ENCODE assay signal across 8 cellular contexts in the genomic region with DNA sequence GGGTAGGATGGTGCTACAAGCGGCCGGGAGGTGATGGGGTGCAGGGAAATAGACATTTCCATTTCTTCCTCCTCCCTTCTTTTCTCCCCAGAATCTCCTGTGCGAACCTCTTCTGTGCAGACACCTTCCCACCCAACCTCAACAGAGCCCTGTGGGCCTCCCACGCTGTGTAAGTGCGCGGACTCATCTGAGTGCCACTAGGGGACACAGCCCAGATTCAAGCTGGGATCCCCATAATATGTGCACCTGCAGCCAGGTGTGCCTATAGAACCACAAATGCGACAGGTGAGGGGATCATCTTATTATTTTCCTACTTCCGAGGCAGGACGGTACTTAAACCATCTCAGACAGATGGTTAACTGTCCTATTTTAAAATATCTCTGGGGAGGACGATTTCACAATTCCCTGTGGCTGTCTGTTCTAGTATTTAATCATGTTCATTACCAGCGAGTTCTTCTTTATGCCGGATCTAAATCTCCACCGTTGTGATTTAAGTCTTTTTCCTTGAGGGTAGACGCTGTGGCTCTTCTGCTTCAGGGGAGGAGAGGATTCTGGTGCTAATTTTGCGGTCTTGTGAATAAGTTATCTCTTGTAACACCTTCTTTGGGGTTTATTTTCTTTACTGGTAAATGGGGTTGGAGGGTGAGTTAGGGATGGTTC. TPM values are rescaled to one million over a fixed set of nuclear protein-coding genes. Genes with fewer than 3 reads are reported as not detected.
DNase-seq lines count a peak whose midpoint lies in the region; ATAC-seq and TF ChIP-seq lines count a peak whose summit lies in the region.

No MANE protein-coding gene starts in this region.

- H3K9me3 Mint-ChIP-seq in mesothelial cell of epicardium = no peaks in the 10 kb centered on the region

- peaks cover 18% of the 10 kb centered on the region for H3K4me1 Mint-ChIP-seq in mesothelial cell of epicardium

- H3K9ac ChIP-seq in IMR-90 (ENCODE audit: low read depth, low read length) = peak overlapping the region; percentile 36

- in situ Hi-C loops in IMR-90 (cut with MboI; ENCODE audit: low sequenced_read_pairs) = no loop called here

- H3K14ac ChIP-seq in IMR-90 (replicated peaks; ENCODE audit: low read depth, low read length) = no peak overlapping the region

- dilution Hi-C loops in IMR-90 (cut with HindIII; ENCODE audit: low sequenced_read_pairs, unreplicated experiment) = no loop called here

- no peaks in the 10 kb centered on the region for H3K36me3 ChIP-seq in A673 (ENCODE audit: insufficient read depth, low read length, poor library complexity, severe bottlenecking)
- H3K36me3 ChIP-seq in IMR-90 (ENCODE audit: control insufficient read depth, insufficient read depth, low read length) = no peaks in the 10 kb centered on the region

- H3K4ac ChIP-seq in IMR-90 (ENCODE audit: low read depth, low read length) = peak overlapping the region; percentile 36; the same call in 1 of the 2 replicates

- no peaks in the 10 kb centered on the region for H3K79me1 ChIP-seq in IMR-90 (ENCODE audit: low read depth in 1 of 2, low read length in 2 of 2)

- H4K91ac ChIP-seq in IMR-90 (ENCODE audit: insufficient read depth, low read depth, low read length) = no peak overlapping the region

- H3K27ac ChIP-seq in A673 (ENCODE audit: low read depth, low read length, poor library complexity, severe bottlenecking) (no peak overlapping the region), IMR-90 (ENCODE audit: insufficient read depth, low read length) (no peak overlapping the region), angular gyrus (ENCODE audit: low read depth, low read length) (peak overlapping the region; percentile 32)

- TF ChIP-seq RAD21 in IMR-90 (IDR thresholded peaks at IDR 0.05; ENCODE audit: low read length) = no peak

- H4K8ac ChIP-seq in IMR-90 (ENCODE audit: low read depth in 2 of 2, low read length in 2 of 2) = peak overlapping the region; percentile 77 to 84

- no peak overlapping the region for H3K56ac ChIP-seq in IMR-90 (ENCODE audit: extremely low read depth, insufficient read depth, low read length)

- peak overlapping the region; percentile 63 for H3K4me3 Mint-ChIP-seq in mesothelial cell of epicardium

- peak overlapping the region; percentile 80 for H3K4me2 ChIP-seq in IMR-90 (ENCODE audit: low read depth, low read length)

- no TSS peak for BruUV-seq in A673 (replicated peaks; lab: Mats Ljungman, UMichigan)
- no TSS peak for BruUV-seq in IMR-90 (replicated peaks; lab: Mats Ljungman, UMichigan)

- 60% methylated on average over 3 of the region's 15 CpGs; no CpG with 5 or more reads in 1 of the 2 experiments for WGBS in IMR-90 (ENCODE audit: extremely low coverage in 2 of 2, insufficient read length in 1 of 2), 2 experiments

- no peak overlapping the region for H3K23ac ChIP-seq in IMR-90 (ENCODE audit: low read depth, low read length)

- H2BK20ac ChIP-seq in IMR-90 (ENCODE audit: low read depth, low read length) = no peak overlapping the region

- H3K9me3 ChIP-seq in A673 (ENCODE audit: low read depth, low read length, poor library complexity, severe bottlenecking) = no peaks in the 10 kb centered on the region
- H3K9me3 ChIP-seq in IMR-90 (ENCODE audit: control insufficient read depth, insufficient read depth, low read length) = no peaks in the 10 kb centered on the region

- TF ChIP-seq POLR2A in IMR-90 (IDR thresholded peaks at IDR 0.05; ENCODE audit: low read depth, low read length) = no peak

- H3K27me3 Mint-ChIP-seq in mesothelial cell of epicardium (ENCODE audit: low read depth) = peaks cover 15% of the 10 kb centered on the region

- H3K27me3 ChIP-seq in A673 (replicated peaks; ENCODE audit: insufficient read depth, low read depth, low read length, poor library complexity) = peaks cover 40% of the 10 kb centered on the region
- peaks cover 41% of the 10 kb centered on the region for H3K27me3 ChIP-seq in IMR-90 (ENCODE audit: control insufficient read depth, insufficient read depth, low read length)

- H3K4me3 ChIP-seq in A673 (ENCODE audit: low read depth, low read length, poor library complexity, severe bottlenecking) (peak overlapping the region; percentile 13), IMR-90 (ENCODE audit: insufficient read depth, low read depth, low read length) (no peak overlapping the region)

- H2AFZ ChIP-seq in IMR-90 (replicated peaks; ENCODE audit: low read length, poor library complexity) = peak overlapping the region; percentile 86

- DNase-seq in A673 (ENCODE audit: low spot score) (no peak), IMR-90 (no peak), mesothelial cell of epicardium (ENCODE audit: low spot score in 2 of 2, unreplicated experiment in 2 of 2) (no peak), foreskin melanocyte (no peak)
- DNase-seq in stimulated activated CD4-positive, alpha-beta T cell treated with anti-CD3 and anti-CD28 coated beads, Interleukin-4, amount 100 ng/mL, for 24 hours = no peak

- no peak overlapping the region; the same call in 1 of the 2 replicates for H2AK5ac ChIP-seq in IMR-90 (ENCODE audit: low read depth, low read length)

- H4K5ac ChIP-seq in IMR-90 (ENCODE audit: low read depth, low read length) = peak overlapping the region; percentile 20; the same call in 1 of the 2 replicates

- H3K4me1 ChIP-seq in A673 (ENCODE audit: insufficient read depth, low read length, poor library complexity, severe bottlenecking) (peaks cover 11% of the 10 kb centered on the region), IMR-90 (ENCODE audit: control insufficient read depth, insufficient read depth, low read length) (no peaks in the 10 kb centered on the region)

- TF ChIP-seq CTCF in A673 (conservative IDR thresholded peaks at IDR 0.05; ENCODE audit: low read depth, low read length) (no peak), IMR-90 (conservative IDR thresholded peaks at IDR 0.05; ENCODE audit: low read depth, low read length) (no peak), mesothelial cell of epicardium (IDR thresholded peaks at IDR 0.05; ENCODE audit: unreplicated experiment) (no peak)

- H3K18ac ChIP-seq in IMR-90 (ENCODE audit: low read depth, low read length) = no peak overlapping the region

- ATAC-seq in IMR-90 (ENCODE audit: low read depth) (no peak), HG03196 (IDR thresholded peaks at IDR 0.05; ENCODE audit: unreplicated experiment) (no peak), GM18511 (IDR thresholded peaks at IDR 0.05; ENCODE audit: unreplicated experiment) (no peak)

- no peaks in the 10 kb centered on the region for H4K20me1 ChIP-seq in IMR-90 (ENCODE audit: insufficient read depth, low read length)

- H3K36me3 Mint-ChIP-seq in mesothelial cell of epicardium = no peaks in the 10 kb centered on the region

- peak overlapping the region; percentile 73; the same call in 1 of the 2 replicates for H2BK120ac ChIP-seq in IMR-90 (ENCODE audit: low read depth, low read length)

- intact Hi-C loops in A673 (cut with micrococcal nuclease; ENCODE audit: unreplicated experiment) (loop anchor here (10.0 kb wide), 1 partner anchor 241 kb away; no protein-coding TSS in a partner anchor), IMR-90 (cut with micrococcal nuclease) (loop anchor here (1.0 kb wide), 1 partner anchor 239 kb away; no protein-coding TSS in a partner anchor)

- H2BK5ac ChIP-seq in IMR-90 (ENCODE audit: low read depth, low read length, poor library complexity, severe bottlenecking) = no peak overlapping the region

- CTCF ChIA-PET in A673 (lab: Charles Lee) (no interaction called here), IMR-90 (lab: Yijun Ruan, JAX) (interaction anchor here (0.6 kb wide), 2 partner anchors 37 to 58 kb away, joined by 3 read pairs; no protein-coding TSS in a partner anchor)

- no peak overlapping the region for H3K27ac Mint-ChIP-seq in mesothelial cell of epicardium

- no peak overlapping the region; the same call in 2 of the 3 replicates for H2BK15ac ChIP-seq in IMR-90 (ENCODE audit: low read depth, low read length)

- H3K9me1 ChIP-seq in IMR-90 (ENCODE audit: insufficient read depth, low read length) = no peaks in the 10 kb centered on the region

- POLR2A ChIA-PET in A673 (lab: Charles Lee; ENCODE audit: low non-redundant PET) (no interaction called here), IMR-90 (lab: Charles Lee; ENCODE audit: unreplicated experiment) (no interaction called here)

- no peak overlapping the region for H2AK9ac ChIP-seq in IMR-90 (replicated peaks; ENCODE audit: low read depth, low read length, poor library complexity)

TF ChIP-seq in IMR-90, 13 proteins besides CTCF, POLR2A, EP300 and RAD21:
- TF ChIP-seq CEBPB (IDR thresholded peaks at IDR 0.05; ENCODE audit: low read depth, low read length) (0 out of 2 replicates have a peak, but pooled peaks have one; percentile 17), FOS (IDR thresholded peaks at IDR 0.05; ENCODE audit: low read depth, low read length) (no peak)

RNA-seq across cellular contexts. Expression of a gene that starts 17.2 kb away (rescaled TPM):
- total RNA-seq in A673 (2021) (3.7 and 5.2 TPM in 2 replicates), IMR-90 (2012; rRNA removed) (1.6 and 1.9 TPM in 2 replicates), mesothelial cell of epicardium (29.8 to 33.6 TPM (median 31.2 TPM) in 3 replicates)
- polyA plus RNA-seq in IMR-90 (2012; rRNA removed) = 2.6 and 2.7 TPM in 2 replicates
- polyA plus RNA-seq in IMR-90 (2012; cell fraction: cytosol; rRNA removed) = 1.1 and 2.8 TPM in 2 replicates
- 12.4 and 16.6 TPM in 2 replicates for polyA plus RNA-seq in IMR-90 (2012; cell fraction: nucleus; rRNA removed; ENCODE audit: low replicate concordance)

RNA-seq across cellular contexts. Expression of a gene that starts 31.3 kb away (rescaled TPM):
- 8.8 and 9.7 TPM in 2 replicates for total RNA-seq in A673 (2021)
- 13.3 and 13.9 TPM in 2 replicates for total RNA-seq in IMR-90 (2012; rRNA removed)
- 19.7 and 22.5 TPM in 2 replicates for polyA plus RNA-seq in IMR-90 (2012; rRNA removed)
- 9.9 and 13.2 TPM in 2 replicates for polyA plus RNA-seq in IMR-90 (2012; cell fraction: cytosol; rRNA removed)
- 14.4 and 22.6 TPM in 2 replicates for polyA plus RNA-seq in IMR-90 (2012; cell fraction: nucleus; rRNA removed; ENCODE audit: low replicate concordance)
- total RNA-seq in mesothelial cell of epicardium = 19.8 to 22.9 TPM (median 21.4 TPM) in 3 replicates
